In the genomic region with DNA sequence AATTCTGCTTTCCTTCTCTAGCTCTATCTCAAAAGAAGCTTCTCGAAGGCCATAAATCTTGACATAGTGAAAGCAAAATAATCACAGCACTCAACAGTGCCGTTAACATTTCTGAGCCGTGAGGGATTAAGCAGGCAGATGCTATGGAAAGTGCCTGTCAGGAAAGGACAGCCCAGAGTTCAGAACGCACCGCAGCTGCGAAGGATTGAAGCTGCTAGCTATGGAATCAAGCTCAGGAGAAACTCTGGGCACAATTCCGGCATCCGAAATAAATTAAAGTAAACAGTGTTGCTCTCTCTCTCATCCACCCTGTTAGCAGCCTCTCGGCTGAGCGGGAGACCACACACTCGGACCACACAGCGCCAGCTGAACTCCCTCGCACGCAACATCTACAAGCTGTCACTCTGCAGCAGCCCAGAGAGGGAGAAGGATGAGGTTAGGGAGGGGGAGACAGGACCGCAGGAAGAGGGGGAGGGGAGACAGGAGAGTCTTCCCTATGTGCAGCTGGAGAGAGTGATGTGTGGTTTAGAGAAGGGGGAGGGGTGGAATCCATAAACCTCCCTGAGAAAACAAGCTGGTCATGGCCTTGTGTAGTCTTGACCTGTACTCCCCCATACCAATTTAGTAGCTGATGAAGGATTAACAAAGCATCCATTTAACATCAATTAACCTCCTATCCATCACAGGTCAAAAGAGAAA, we compare ENCODE assay signal across 8 cellular contexts. TPM values are rescaled to one million over a fixed set of nuclear protein-coding genes. Genes with fewer than 3 reads are reported as not detected.
A peak's percentile ranks its signal among the peaks of the same experiment; 100 is the strongest.
DNase-seq lines count a peak whose midpoint lies in the region; ATAC-seq, FAIRE-seq and TF ChIP-seq lines count a peak whose summit lies in the region.

No MANE protein-coding gene starts in this region.

- DNase-seq in ELR (ENCODE audit: low read depth) = peak; percentile 78
- peak; percentile 95 for DNase-seq in NB4 (ENCODE audit: low read depth)
- DNase-seq in amniotic epithelial cell (ENCODE audit: low read depth) = peak; percentile 92
- no peak for DNase-seq in kidney
- DNase-seq in upper lobe of left lung = no peak
- no peak for DNase-seq in ACHN

- no peak overlapping the region for H3K9ac ChIP-seq in kidney (ENCODE audit: low read length in 2 of 2)

- TF ChIP-seq POLR2A in NB4 (IDR thresholded peaks at IDR 0.05; ENCODE audit: extremely low read depth, insufficient read length) = no peak
- no peak for TF ChIP-seq POLR2A in upper lobe of left lung (IDR thresholded peaks at IDR 0.05)

- intact Hi-C loops in kidney (cut with DNase I) = no loop called here

- H3K9me3 ChIP-seq in kidney (ENCODE audit: control insufficient read depth in 1 of 2, low read length in 2 of 2) = no peaks in the 10 kb centered on the region
- no peaks in the 10 kb centered on the region for H3K9me3 ChIP-seq in upper lobe of left lung

- peaks cover 0 to 2% of the 10 kb centered on the region in 2 donors for H3K36me3 ChIP-seq in kidney (ENCODE audit: control insufficient read depth in 1 of 2, insufficient read depth in 2 of 2, low read length in 2 of 2)
- peaks cover 0 to 9% (median 3%) of the 10 kb centered on the region in 4 donors for H3K36me3 ChIP-seq in upper lobe of left lung

- in situ Hi-C loops in ACHN (cut with HindIII; ENCODE audit: low pct_ligation_motif_present, low pct_unique_long_range_greater_than_20kb, low sequenced_read_pairs) = no loop called here

- no peak for TF ChIP-seq EP300 in upper lobe of left lung (IDR thresholded peaks at IDR 0.05)

- no peaks in the 10 kb centered on the region for H3K27me3 ChIP-seq in upper lobe of left lung

- WGBS in upper lobe of left lung, 2 donors = 34 to 40% methylated on average over 15 of the region's 15 CpGs

- TF ChIP-seq CTCF in NB4 (IDR thresholded peaks at IDR 0.05; ENCODE audit: low read depth, low read length) (no peak), kidney (IDR thresholded peaks at IDR 0.05; ENCODE audit: borderline replicate concordance, extremely low read depth, insufficient read depth) (no peak), upper lobe of left lung (IDR thresholded peaks at IDR 0.05) (no peak)

- no peak for FAIRE-seq in kidney (lab: Jason Lieb, UNC)

- H3K27ac ChIP-seq in kidney (ENCODE audit: low read depth in 2 of 2, low read length in 2 of 2) = no peak overlapping the region
- peak overlapping the region in 3 of 4 donors; percentile 6 to 37 (median 15) for H3K27ac ChIP-seq in upper lobe of left lung

- no peaks in the 10 kb centered on the region for H3K4me1 ChIP-seq in kidney (ENCODE audit: control insufficient read depth in 1 of 2, insufficient read depth in 1 of 2, low read depth in 1 of 2, low read length in 2 of 2)
- peaks cover 8 to 15% (median 10%) of the 10 kb centered on the region in 4 donors for H3K4me1 ChIP-seq in upper lobe of left lung

- peak in 1 of 2 donors; percentile 31 for ATAC-seq in upper lobe of left lung (ENCODE audit: low FRiP score in 2 of 2)
- ATAC-seq in HG03439 (IDR thresholded peaks at IDR 0.05; ENCODE audit: unreplicated experiment) = no peak
- no peak for ATAC-seq in GM21447 (IDR thresholded peaks at IDR 0.05; ENCODE audit: unreplicated experiment)

- H3K4me3 ChIP-seq in NB4 (ENCODE audit: low read depth, low read length) (peak overlapping the region; percentile 51), kidney (ENCODE audit: low read length in 2 of 2) (peak overlapping the region; percentile 8 to 25), upper lobe of left lung (peak overlapping the region in 3 of 4 donors; percentile 0 to 16 (median 3))

RNA-seq across cellular contexts. Expression of gene EXOC2, which starts 9.0 kb away (rescaled TPM):
- total RNA-seq in kidney (21.7 TPM), upper lobe of left lung (10 to 100 TPM; 16.5 to 31.4 (median 24.4) TPM)
- 8.6 TPM for polyA plus RNA-seq in kidney (ENCODE audit: insufficient read depth, low read depth, low replicate concordance)

RNA-seq across cellular contexts. Expression of gene HUS1B, which starts 27.0 kb away (rescaled TPM):
- total RNA-seq in kidney (1.2 TPM), upper lobe of left lung (10 to 100 TPM in 1 of 6 donors, 1 to 10 TPM in 3, under 1 TPM in 2; 0.83 to 14.7 (median 2.5) TPM)
- polyA plus RNA-seq in kidney (ENCODE audit: insufficient read depth, low read depth, low replicate concordance) = not detected

Comparison
In these comparisons a context has a peak if more than half of its experiments do, and no peak if none do; other contexts are left out.
1. DNase-seq: peak in ELR (single experiment), NB4 (single experiment) and amniotic epithelial cell (single experiment); none in kidney (single experiment), upper lobe of left lung (0 of 2) and ACHN (single experiment).
2. H3K27ac ChIP-seq: peak in upper lobe of left lung (3 of 4); none in kidney (0 of 2).
3. Peak in every context shown above with its lines, with median percentiles within 50 percentile points of each other: H3K4me3 ChIP-seq.